17 cellular contexts compared by ENCODE assay signal in genomic region chr19:17753976-17754375, GRCh38. TPM values are rescaled to one million over a fixed set of nuclear protein-coding genes. Genes with fewer than 3 reads are reported as not detected.
DNase-seq lines count a peak whose midpoint lies in the region; ATAC-seq and TF ChIP-seq lines count a peak whose summit lies in the region.
"Had no signal": no experiment of that assay in that cellular context is flagged by ENCODE, and none has a peak within 500 bp of the region (broad histone marks: within the 10 kb centered on the region; RNA-seq: fewer than 3 reads in every experiment).

No MANE protein-coding gene starts in this region.

- TF ChIP-seq CTCF in CD14-positive monocyte (IDR thresholded peaks at IDR 0.05) (no peak), psoas muscle (IDR thresholded peaks at IDR 0.05) (no peak)

- H3K36me3 ChIP-seq in naive thymus-derived CD4-positive, alpha-beta T cell (ENCODE audit: control insufficient read depth in 2 of 3, insufficient read depth in 3 of 3, low read length in 3 of 3) = peaks cover 0 to 42% (median 14%) of the 10 kb centered on the region in 3 experiments
- no peaks in the 10 kb centered on the region for H3K36me3 ChIP-seq in psoas muscle (ENCODE audit: insufficient read depth in 1 of 2, low read depth in 1 of 2)

- DNase-seq in CD14-positive monocyte (ENCODE audit: low spot score) (no peak), M059J (ENCODE audit: low read depth) (peak; percentile 47), astrocyte of the hippocampus (ENCODE audit: low read depth, low spot score) (peak; percentile 50), hepatic stellate cell (ENCODE audit: low spot score) (no peak), psoas muscle (no peak)
- DNase-seq in naive thymus-derived CD4-positive, alpha-beta T cell = no peak
- no peak for DNase-seq in NK-92 treated with Interleukin-12 subunit alpha and Interleukin-12 subunit beta, amount 100 ng/mL, for 24 hours (lab: John Stamatoyannopoulos, UW)
- DNase-seq: activated naive CD4-positive, alpha-beta T cell; AML-193; GDM1; NCI-H1930; PC-3 had no signal

- H3K9me3 ChIP-seq in naive thymus-derived CD4-positive, alpha-beta T cell (ENCODE audit: control insufficient read depth in 2 of 3, low read length in 3 of 3) = no peaks in the 10 kb centered on the region
- H3K9me3 ChIP-seq in psoas muscle = no peaks in the 10 kb centered on the region

- peak overlapping the region; percentile 34 for H3K27ac ChIP-seq in naive thymus-derived CD4-positive, alpha-beta T cell (ENCODE audit: low read depth, low read length)
- no peak overlapping the region for H3K27ac ChIP-seq in psoas muscle
- H3K27ac ChIP-seq: KMS-11 had no signal

- intact Hi-C loops in CD14-positive monocyte (cut with micrococcal nuclease) = no loop called here
- intact Hi-C loops in naive thymus-derived CD4-positive, alpha-beta T cell (cut with micrococcal nuclease) = loop anchor here in 1 of 2 donors (5.0 kb wide), 1 partner anchor 197 kb away; the partner anchor contains the start of gene COLGALT1
- intact Hi-C loops in psoas muscle (cut with DNase I) = no loop called here

- peaks cover 0 to 2% (median 1%) of the 10 kb centered on the region in 3 donors for H3K27me3 Mint-ChIP-seq in CD14-positive monocyte (ENCODE audit: low read depth in 3 of 3)
- no peaks in the 10 kb centered on the region for H3K27me3 Mint-ChIP-seq in naive thymus-derived CD4-positive, alpha-beta T cell

- H3K4me1 ChIP-seq in naive thymus-derived CD4-positive, alpha-beta T cell (ENCODE audit: control insufficient read depth in 2 of 2, insufficient read depth in 2 of 2, low read length in 2 of 2) = peaks cover 25 to 41% of the 10 kb centered on the region in 2 donors
- no peaks in the 10 kb centered on the region for H3K4me1 ChIP-seq in psoas muscle

- peaks cover 34 to 51% of the 10 kb centered on the region in 2 donors for H3K36me3 Mint-ChIP-seq in CD14-positive monocyte
- H3K36me3 Mint-ChIP-seq in naive thymus-derived CD4-positive, alpha-beta T cell = peaks cover 0 to 37% (median 12%) of the 10 kb centered on the region in 5 donors
- H3K36me3 Mint-ChIP-seq: mesothelial cell of epicardium had no signal

- 31 to 42% (median 34%) methylated on average over 9 of the region's 9 CpGs for WGBS in psoas muscle, 3 donors

- no peak for ATAC-seq in naive thymus-derived CD4-positive, alpha-beta T cell
- no peak for ATAC-seq in HG02852 (IDR thresholded peaks at IDR 0.05; ENCODE audit: unreplicated experiment)
- ATAC-seq in psoas muscle = no peak
- ATAC-seq: PC-3, right cardiac atrium had no signal

- H3K4me3 Mint-ChIP-seq in CD14-positive monocyte = no peak overlapping the region
- H3K4me3 Mint-ChIP-seq in naive thymus-derived CD4-positive, alpha-beta T cell = peak overlapping the region in 4 of 10 donors; percentile 9 to 45 (median 19)
- H3K4me3 Mint-ChIP-seq: mesothelial cell of epicardium had no signal

- H3K27ac Mint-ChIP-seq in CD14-positive monocyte = peak overlapping the region; percentile 18 to 93 (median 90)
- peak overlapping the region in 5 of 9 donors; percentile 14 to 77 (median 67) for H3K27ac Mint-ChIP-seq in naive thymus-derived CD4-positive, alpha-beta T cell
- H3K27ac Mint-ChIP-seq: mesothelial cell of epicardium had no signal

- no peaks in the 10 kb centered on the region for H3K9me3 Mint-ChIP-seq in CD14-positive monocyte
- H3K9me3 Mint-ChIP-seq in naive thymus-derived CD4-positive, alpha-beta T cell = no peaks in the 10 kb centered on the region
- H3K9me3 Mint-ChIP-seq: mesothelial cell of epicardium had no signal

- peaks cover 58% of the 10 kb centered on the region for H3K4me1 Mint-ChIP-seq in CD14-positive monocyte
- H3K4me1 Mint-ChIP-seq in naive thymus-derived CD4-positive, alpha-beta T cell = peaks cover 34 to 65% (median 53%) of the 10 kb centered on the region in 7 donors
- H3K4me1 Mint-ChIP-seq: mesothelial cell of epicardium had no signal

- H3K27me3 ChIP-seq in naive thymus-derived CD4-positive, alpha-beta T cell (ENCODE audit: control insufficient read depth in 2 of 2, insufficient read depth in 2 of 2, low read length in 2 of 2) = no peaks in the 10 kb centered on the region
- peaks cover 0 to 8% (median 7%) of the 10 kb centered on the region in 3 donors for H3K27me3 ChIP-seq in psoas muscle (ENCODE audit: insufficient read depth in 3 of 3, low read length in 2 of 3)

- POLR2A ChIA-PET in naive thymus-derived CD4-positive, alpha-beta T cell (lab: Charles Lee) = interaction anchor here (0.6 to 0.8 kb wide), 3 partner anchors 12 to 1481 kb away, joined by 3 to 4 read pairs (median 4); no protein-coding TSS in a partner anchor

- CTCF ChIA-PET in naive thymus-derived CD4-positive, alpha-beta T cell (lab: Charles Lee) = no interaction called here

- H3K4me3 ChIP-seq in naive thymus-derived CD4-positive, alpha-beta T cell (ENCODE audit: low read length) = no peak overlapping the region
- H3K4me3 ChIP-seq in psoas muscle = no peak overlapping the region

RNA-seq across cellular contexts. Expression of gene FCHO1, which starts 2.7 kb away (rescaled TPM):
- polyA plus RNA-seq in CD14-positive monocyte (10 to 100 TPM; 11.4 to 13.4 TPM), psoas muscle (under 1 TPM in 2 of 3 donors, not detected in 1; 0.10 to 0.22 TPM)
- total RNA-seq in M059J (2014; rRNA removed; shearing (Covaris generic)) = 0.20 and 2.1 TPM in 2 replicates
- total RNA-seq in naive thymus-derived CD4-positive, alpha-beta T cell = 100 to 1,000 TPM in 2 of 5 experiments, 10 to 100 TPM in 3; 73.2 to 107 (median 87.7) TPM
- polyA plus RNA-seq in naive thymus-derived CD4-positive, alpha-beta T cell = 10 to 100 TPM; 14.7 to 43.4 TPM
- total RNA-seq in psoas muscle = under 1 TPM; 0.15 to 0.68 (median 0.58) TPM

RNA-seq across cellular contexts. Expression of gene MAP1S, which starts 34.7 kb away (rescaled TPM):
- polyA plus RNA-seq in CD14-positive monocyte (10 to 100 TPM; 27.5 to 28.3 TPM), psoas muscle (10 to 100 TPM; 19.1 to 37.0 (median 24.3) TPM)
- 16.8 and 17.0 TPM in 2 replicates for total RNA-seq in M059J (2014; rRNA removed; shearing (Covaris generic))
- total RNA-seq in naive thymus-derived CD4-positive, alpha-beta T cell = 10 to 100 TPM; 28.6 to 73.8 (median 52.5) TPM
- polyA plus RNA-seq in naive thymus-derived CD4-positive, alpha-beta T cell = 10 to 100 TPM; 21.9 to 48.4 TPM
- total RNA-seq in psoas muscle = 10 to 100 TPM; 42.4 to 60.6 (median 49.1) TPM

RNA-seq across cellular contexts. Expression of gene B3GNT3, which starts 41.0 kb away (rescaled TPM):
- polyA plus RNA-seq in CD14-positive monocyte (not detected), psoas muscle (under 1 TPM in 2 of 3 donors, not detected in 1; 0.03 to 0.08 TPM)
- total RNA-seq in M059J (2014; rRNA removed; shearing (Covaris generic)) = 0.20 TPM in 1 of 2 replicates, not detected in the other
- under 1 TPM in 2 of 5 experiments, not detected in 3; 0.53 to 0.96 TPM for total RNA-seq in naive thymus-derived CD4-positive, alpha-beta T cell
- polyA plus RNA-seq in naive thymus-derived CD4-positive, alpha-beta T cell = 1 to 10 TPM in 1 of 2 donors, under 1 TPM in 1; 0.43 to 1.0 TPM
- total RNA-seq in psoas muscle = under 1 TPM in 1 of 4 donors, not detected in 3; 0.38 TPM
- total RNA-seq: chondrocyte, mesothelial cell of epicardium, right cardiac atrium had no signal
- polyA plus RNA-seq: right cardiac atrium had no signal

Comparison
In these comparisons a context has a peak if more than half of its experiments do, and no peak if none do; other contexts are left out.
1. DNase-seq: peak in M059J (single experiment) and astrocyte of the hippocampus (single experiment); none in CD14-positive monocyte (single experiment), naive thymus-derived CD4-positive, alpha-beta T cell (0 of 9), hepatic stellate cell (single experiment), NK-92 treated with Interleukin-12 subunit alpha and Interleukin-12 subunit beta, amount 100 ng/mL, for 24 hours (single experiment) and psoas muscle (0 of 2).
2. RNA of gene FCHO1, which starts 2.7 kb away (total RNA-seq): 73.2 to 107 TPM in naive thymus-derived CD4-positive, alpha-beta T cell; 0.20 to 2.1 TPM in M059J and 0.15 to 0.68 TPM in psoas muscle; every median in the first group is over 10 times any median in the second.